ENCODE assay signal across 27 cellular contexts in the genomic region with DNA sequence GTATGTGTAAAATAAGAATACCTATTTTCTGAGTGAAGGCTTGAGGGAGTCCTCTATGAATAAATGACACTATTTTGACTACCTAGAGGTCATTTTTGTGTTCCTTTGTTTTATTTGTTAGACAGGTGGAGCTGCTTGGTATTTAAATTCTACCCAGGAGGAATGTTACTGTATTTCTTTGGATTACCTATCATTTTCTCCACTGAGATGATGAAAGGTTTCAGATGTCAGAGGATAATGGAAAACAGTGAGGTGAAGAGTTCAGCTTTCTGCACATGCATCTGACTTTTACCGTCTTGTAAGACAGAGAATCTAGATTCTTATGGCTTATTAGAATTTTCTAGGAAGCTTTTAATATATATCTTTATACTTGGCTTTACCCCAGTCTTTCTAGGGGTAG.
"Had no signal": no experiment of that assay in that cellular context is flagged by ENCODE, and none has a peak within 500 bp of the region (broad histone marks: within the 10 kb centered on the region; RNA-seq: fewer than 3 reads in every experiment).

No MANE protein-coding gene starts in this region.

- DNase-seq: activated CD4-positive, alpha-beta memory T cell treated with anti-CD3 and anti-CD28 coated beads for 36 hours; activated CD4-positive, alpha-beta T cell treated with anti-CD3 and anti-CD28 coated beads for 36 hours; activated CD4-positive, alpha-beta T cell treated with anti-CD3 and anti-CD28 coated beads, Interleukin-2, amount 10 ng/mL, durations not matched to agents 24 days and 14 days; activated CD4-positive, CD25-positive, alpha-beta regulatory T cell; activated CD4-positive, CD25-positive, alpha-beta regulatory T cell treated with anti-CD3 and anti-CD28 coated beads, Interleukin-2, amount 50 U/mL, for 72 hours; activated CD8-positive, alpha-beta memory T cell treated with anti-CD3 and anti-CD28 coated beads, Interleukin-2, amount 10 ng/mL, durations not matched to agents 7 days and 5 days; activated CD8-positive, alpha-beta memory T cell treated with anti-CD3 and anti-CD28 coated beads, Interleukin-2, amount 50 U/mL, for 4 hours; activated CD8-positive, alpha-beta T cell treated with anti-CD3 and anti-CD28 coated beads, Interleukin-2, amount 10 ng/mL, durations not matched to agents 7 days and 5 days; activated gamma-delta T cell; activated naive CD4-positive, alpha-beta T cell; activated naive CD4-positive, alpha-beta T cell treated with anti-CD3 and anti-CD28 coated beads, Interleukin-2, amount 10 ng/mL, durations not matched to agents 7 days and 5 days; activated naive CD8-positive, alpha-beta T cell treated with anti-CD3 and anti-CD28 coated beads, Interleukin-2, amount 10 ng/mL, durations not matched to agents 7 days and 5 days; activated T-cell treated with anti-CD3 and anti-CD28 coated beads, Interleukin-2, amount 50 U/mL, for 1 hour; activated T-cell treated with anti-CD3 and anti-CD28 coated beads, Interleukin-2, amount 50 U/mL, for 48 hours; central memory CD4-positive, alpha-beta T cell; cerebellar nuclear complex; dorsolateral prefrontal cortex; effector memory CD4-positive, alpha-beta T cell; endodermal cell; foreskin fibroblast; head of caudate nucleus; T-helper 2 cell had no signal

- H3K4me3 Mint-ChIP-seq: activated CD4-positive, alpha-beta memory T cell treated with anti-CD3 and anti-CD28 coated beads for 36 hours; activated CD4-positive, alpha-beta T cell treated with anti-CD3 and anti-CD28 coated beads for 36 hours; activated CD4-positive, alpha-beta T cell treated with anti-CD3 and anti-CD28 coated beads, Interleukin-2, amount 10 ng/mL, durations not matched to agents 24 days and 14 days; activated CD8-positive, alpha-beta memory T cell treated with anti-CD3 and anti-CD28 coated beads, Interleukin-2, amount 10 ng/mL, durations not matched to agents 7 days and 5 days; activated CD8-positive, alpha-beta T cell treated with anti-CD3 and anti-CD28 coated beads, Interleukin-2, amount 10 ng/mL, durations not matched to agents 7 days and 5 days; activated naive CD4-positive, alpha-beta T cell treated with anti-CD3 and anti-CD28 coated beads, Interleukin-2, amount 10 ng/mL, durations not matched to agents 7 days and 5 days; activated naive CD8-positive, alpha-beta T cell treated with anti-CD3 and anti-CD28 coated beads, Interleukin-2, amount 10 ng/mL, durations not matched to agents 7 days and 5 days; activated T-helper 1 cell treated with anti-CD3 and anti-CD28 coated beads, Interleukin-12 subunit alpha, Interleukin-12 subunit beta, Interleukin-2, Interleukin-4 antibody, amounts not matched to agents 30 ng/mL and 10 ng/mL and 1 ng/mL, durations not matched to agents 14 hours and 24 hours and 36 hours; brain; dendritic cell treated with granulocyte-macrophage colony-stimulating factor and Interleukin-4, amounts not matched to agents 40 ng/mL and 50 ng/mL, for 4 days; endodermal cell had no signal

- ATAC-seq: activated CD4-positive, alpha-beta T cell treated with anti-CD3 and anti-CD28 coated beads for 36 hours; activated CD8-positive, alpha-beta memory T cell treated with anti-CD3 and anti-CD28 coated beads, Interleukin-2, amount 10 ng/mL, durations not matched to agents 7 days and 5 days; activated CD8-positive, alpha-beta T cell treated with anti-CD3 and anti-CD28 coated beads, Interleukin-2, amount 10 ng/mL, durations not matched to agents 7 days and 5 days; activated naive CD4-positive, alpha-beta T cell treated with anti-CD3 and anti-CD28 coated beads, Interleukin-2, amount 50 U/mL, for 72 hours; esophagus mucosa had no signal

- H3K27ac Mint-ChIP-seq: activated CD4-positive, alpha-beta memory T cell treated with anti-CD3 and anti-CD28 coated beads for 36 hours; activated CD4-positive, alpha-beta T cell treated with anti-CD3 and anti-CD28 coated beads for 36 hours; activated CD4-positive, alpha-beta T cell treated with anti-CD3 and anti-CD28 coated beads, Interleukin-2, amount 10 ng/mL, durations not matched to agents 24 days and 14 days; activated CD8-positive, alpha-beta memory T cell treated with anti-CD3 and anti-CD28 coated beads, Interleukin-2, amount 10 ng/mL, durations not matched to agents 7 days and 5 days; activated CD8-positive, alpha-beta T cell treated with anti-CD3 and anti-CD28 coated beads, Interleukin-2, amount 10 ng/mL, durations not matched to agents 7 days and 5 days; activated naive CD4-positive, alpha-beta T cell treated with anti-CD3 and anti-CD28 coated beads, Interleukin-2, amount 10 ng/mL, durations not matched to agents 7 days and 5 days; activated naive CD4-positive, alpha-beta T cell treated with anti-CD3 and anti-CD28 coated beads, Interleukin-2, amount 50 U/mL, for 72 hours; activated naive CD8-positive, alpha-beta T cell treated with anti-CD3 and anti-CD28 coated beads, Interleukin-2, amount 10 ng/mL, durations not matched to agents 7 days and 5 days; activated T-helper 1 cell treated with anti-CD3 and anti-CD28 coated beads, Interleukin-12 subunit alpha, Interleukin-12 subunit beta, Interleukin-2, Interleukin-4 antibody, amounts not matched to agents 30 ng/mL and 10 ng/mL and 1 ng/mL, durations not matched to agents 14 hours and 24 hours and 36 hours; brain; dendritic cell treated with granulocyte-macrophage colony-stimulating factor and Interleukin-4, amounts not matched to agents 40 ng/mL and 50 ng/mL, for 4 days; endodermal cell had no signal

- H3K36me3 Mint-ChIP-seq: activated CD4-positive, alpha-beta memory T cell treated with anti-CD3 and anti-CD28 coated beads for 36 hours; activated CD8-positive, alpha-beta memory T cell treated with anti-CD3 and anti-CD28 coated beads, Interleukin-2, amount 10 ng/mL, durations not matched to agents 7 days and 5 days; activated naive CD4-positive, alpha-beta T cell treated with anti-CD3 and anti-CD28 coated beads, Interleukin-2, amount 10 ng/mL, durations not matched to agents 7 days and 5 days; activated naive CD4-positive, alpha-beta T cell treated with anti-CD3 and anti-CD28 coated beads, Interleukin-2, amount 50 U/mL, for 72 hours; activated naive CD8-positive, alpha-beta T cell treated with anti-CD3 and anti-CD28 coated beads, Interleukin-2, amount 10 ng/mL, durations not matched to agents 7 days and 5 days; brain had no signal

- H3K9me3 Mint-ChIP-seq: dendritic cell treated with granulocyte-macrophage colony-stimulating factor and Interleukin-4, amounts not matched to agents 40 ng/mL and 50 ng/mL, for 4 days; endodermal cell had no signal

- H3K4me1 Mint-ChIP-seq: activated CD4-positive, alpha-beta T cell treated with anti-CD3 and anti-CD28 coated beads for 36 hours; activated CD4-positive, alpha-beta T cell treated with anti-CD3 and anti-CD28 coated beads, Interleukin-2, amount 10 ng/mL, durations not matched to agents 24 days and 14 days; activated CD8-positive, alpha-beta memory T cell treated with anti-CD3 and anti-CD28 coated beads, Interleukin-2, amount 10 ng/mL, durations not matched to agents 7 days and 5 days; activated naive CD4-positive, alpha-beta T cell treated with anti-CD3 and anti-CD28 coated beads, Interleukin-2, amount 10 ng/mL, durations not matched to agents 7 days and 5 days; activated naive CD8-positive, alpha-beta T cell treated with anti-CD3 and anti-CD28 coated beads, Interleukin-2, amount 10 ng/mL, durations not matched to agents 7 days and 5 days had no signal

- H3K27me3 Mint-ChIP-seq: activated CD4-positive, alpha-beta memory T cell treated with anti-CD3 and anti-CD28 coated beads for 36 hours; activated CD4-positive, alpha-beta T cell treated with anti-CD3 and anti-CD28 coated beads for 36 hours; activated CD4-positive, alpha-beta T cell treated with anti-CD3 and anti-CD28 coated beads, Interleukin-2, amount 10 ng/mL, durations not matched to agents 24 days and 14 days; activated CD8-positive, alpha-beta memory T cell treated with anti-CD3 and anti-CD28 coated beads, Interleukin-2, amount 10 ng/mL, durations not matched to agents 7 days and 5 days; activated naive CD4-positive, alpha-beta T cell treated with anti-CD3 and anti-CD28 coated beads, Interleukin-2, amount 10 ng/mL, durations not matched to agents 7 days and 5 days; activated naive CD8-positive, alpha-beta T cell treated with anti-CD3 and anti-CD28 coated beads, Interleukin-2, amount 10 ng/mL, durations not matched to agents 7 days and 5 days; dendritic cell treated with granulocyte-macrophage colony-stimulating factor and Interleukin-4, amounts not matched to agents 40 ng/mL and 50 ng/mL, for 4 days had no signal
